Comparison of ENCODE assay signal across 1 cellular context in the genomic region with DNA sequence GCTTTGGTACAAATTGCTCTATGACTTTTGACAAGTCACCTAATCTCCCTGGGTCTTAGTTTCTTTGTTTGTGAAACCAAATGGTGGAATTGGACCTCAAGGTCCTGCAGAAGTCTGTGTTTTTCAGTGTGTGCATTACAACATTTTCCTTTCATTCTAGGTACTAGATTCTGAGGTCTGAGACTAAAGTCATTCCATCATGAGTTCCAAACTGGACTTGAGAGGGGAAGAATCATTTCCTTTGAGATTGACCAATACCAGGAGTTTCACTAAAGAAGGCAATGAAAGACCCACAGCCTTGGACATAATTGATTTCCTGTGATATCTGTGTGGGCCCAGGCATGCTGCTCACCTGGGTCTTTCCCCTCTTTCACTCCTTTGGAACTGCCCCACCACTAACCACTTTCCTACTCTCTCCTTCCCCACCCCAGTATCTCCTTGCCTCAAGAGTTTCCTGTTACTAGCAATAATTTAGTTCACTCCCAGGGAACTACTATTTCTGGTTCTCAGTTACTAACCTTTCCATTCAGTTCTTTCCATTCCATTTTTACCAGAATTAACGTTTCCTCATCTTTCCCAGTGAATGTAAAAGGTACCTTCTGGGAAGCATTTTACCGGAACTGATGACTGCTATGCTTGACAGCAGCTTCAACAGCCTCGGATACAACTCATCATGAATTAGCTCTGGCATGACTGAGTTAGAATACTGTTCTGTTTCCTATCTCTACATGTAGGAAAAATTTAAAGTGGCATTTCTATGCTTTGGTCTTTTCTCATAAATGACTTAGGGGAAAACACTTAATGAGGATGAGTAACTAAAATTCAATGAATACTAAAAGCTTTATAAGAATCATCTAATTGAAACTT.
TF ChIP-seq lines count a peak whose summit lies in the region.

No MANE protein-coding gene starts in this region.

TF ChIP-seq in SK-N-SH, 30 proteins besides CTCF, POLR2A, EP300 and RAD21 (continued from another document):
- peak; percentile 58; the same call in 1 of the 2 replicates for TF ChIP-seq REST (IDR thresholded peaks at IDR 0.05; ENCODE audit: low read depth, low read length)
- TF ChIP-seq RXRA (IDR thresholded peaks at IDR 0.05; ENCODE audit: borderline replicate concordance, low read depth): peak; percentile 85
- TF ChIP-seq RCOR1 (IDR thresholded peaks at IDR 0.05; ENCODE audit: low read length): no peak
- TF ChIP-seq TAF1 (IDR thresholded peaks at IDR 0.05; ENCODE audit: borderline replicate concordance, low read depth, low read length): no peak
- peak; percentile 86 for TF ChIP-seq MEF2A (IDR thresholded peaks at IDR 0.05; ENCODE audit: borderline replicate concordance, low read depth)
- TF ChIP-seq GATA2 (CRISPR knock-in tag; IDR thresholded peaks at IDR 0.05): no peak
- TF ChIP-seq TEAD4 (IDR thresholded peaks at IDR 0.05; ENCODE audit: borderline replicate concordance, insufficient read depth): peak; percentile 93
- peak; percentile 99 for TF ChIP-seq PBX3 (IDR thresholded peaks at IDR 0.05)
TF ChIP-seq in SK-N-SH: peak in this region for 18.
